8 cellular contexts compared by ENCODE assay signal in genomic region chr13:24693862-24694471, GRCh38. TPM values are rescaled to one million over a fixed set of nuclear protein-coding genes. Genes with fewer than 3 reads are reported as not detected.
DNase-seq lines count a peak whose midpoint lies in the region; ATAC-seq and TF ChIP-seq lines count a peak whose summit lies in the region.

No MANE protein-coding gene starts in this region.

- DNase-seq in activated gamma-delta T cell treated with Interleukin-2 at 50 U/mL for 16 hours (peak; percentile 19), activated gamma-delta T cell (lab: John Stamatoyannopoulos, UW) (no peak), NCI-H524 treated with DMSO at 0.1 percent for 48 hours (lab: John Stamatoyannopoulos, UW) (peak; percentile 45), fibroblast of the conjunctiva (ENCODE audit: low read depth) (peak; percentile 38), osteoblast (ENCODE audit: insufficient read length, low spot score, missing footprints) (peak; percentile 88)
- peak; percentile 60 for DNase-seq in activated CD4-positive, alpha-beta memory T cell treated with anti-CD3 and anti-CD28 coated beads, Interleukin-2, amount 10 ng/mL, durations not matched to agents 7 days and 5 days

- H3K4me2 ChIP-seq in osteoblast (ENCODE audit: insufficient read depth, low read length), result no peak overlapping the region

- H3K27ac ChIP-seq in osteoblast (ENCODE audit: low read depth, low read length), result no peak overlapping the region

- POLR2A ChIA-PET in activated CD4-positive, alpha-beta memory T cell treated with anti-CD3 and anti-CD28 coated beads, Interleukin-2, amount 10 ng/mL, durations not matched to agents 7 days and 5 days (lab: Charles Lee), result interaction anchor here (1.0 to 1.2 kb wide), 3 partner anchors 9 to 15 kb away, joined by 3 to 7 read pairs (median 4); no protein-coding TSS in a partner anchor

- H3K4me3 ChIP-seq in osteoblast (ENCODE audit: insufficient read depth, low read length), result no peak overlapping the region

- H2AFZ ChIP-seq in osteoblast (ENCODE audit: low read length), result peak overlapping the region; percentile 12

- H3K27me3 Mint-ChIP-seq in activated CD4-positive, alpha-beta memory T cell treated with anti-CD3 and anti-CD28 coated beads, Interleukin-2, amount 10 ng/mL, durations not matched to agents 7 days and 5 days, result peaks cover 38% of the 10 kb centered on the region

- CTCF ChIA-PET in activated CD4-positive, alpha-beta memory T cell treated with anti-CD3 and anti-CD28 coated beads, Interleukin-2, amount 10 ng/mL, durations not matched to agents 7 days and 5 days (lab: Charles Lee), result interaction anchor here (0.6 to 4.1 kb wide), 24 partner anchors 8 to 275 kb away, joined by 3 to 55 read pairs (median 4); partner anchors contain the start of gene ATP12A

- H3K36me3 Mint-ChIP-seq in activated CD4-positive, alpha-beta memory T cell treated with anti-CD3 and anti-CD28 coated beads, Interleukin-2, amount 10 ng/mL, durations not matched to agents 7 days and 5 days (ENCODE audit: low read depth), result no peaks in the 10 kb centered on the region

- peak overlapping the region; percentile 3 for H3K4me3 Mint-ChIP-seq in activated CD4-positive, alpha-beta memory T cell treated with anti-CD3 and anti-CD28 coated beads, Interleukin-2, amount 10 ng/mL, durations not matched to agents 7 days and 5 days

- H3K79me2 ChIP-seq in osteoblast (ENCODE audit: insufficient read depth, low read length), result no peaks in the 10 kb centered on the region

- no peak overlapping the region for H3K27ac Mint-ChIP-seq in activated CD4-positive, alpha-beta memory T cell treated with anti-CD3 and anti-CD28 coated beads, Interleukin-2, amount 10 ng/mL, durations not matched to agents 7 days and 5 days

- no peaks in the 10 kb centered on the region for H4K20me1 ChIP-seq in osteoblast (ENCODE audit: insufficient read depth, low read length)

- peak; percentile 73 for TF ChIP-seq CTCF in osteoblast (IDR thresholded peaks at IDR 0.05; ENCODE audit: extremely low read depth, low read depth, low read length)

- peaks cover 18% of the 10 kb centered on the region for H3K4me1 Mint-ChIP-seq in activated CD4-positive, alpha-beta memory T cell treated with anti-CD3 and anti-CD28 coated beads, Interleukin-2, amount 10 ng/mL, durations not matched to agents 7 days and 5 days

- no peaks in the 10 kb centered on the region for H3K36me3 ChIP-seq in osteoblast (ENCODE audit: insufficient read depth, low read length)

- H3K4me1 ChIP-seq in osteoblast (ENCODE audit: insufficient read depth, low read length), result peaks cover 2% of the 10 kb centered on the region

- H3K9me3 Mint-ChIP-seq in activated CD4-positive, alpha-beta memory T cell treated with anti-CD3 and anti-CD28 coated beads, Interleukin-2, amount 10 ng/mL, durations not matched to agents 7 days and 5 days, result no peaks in the 10 kb centered on the region

- no peaks in the 10 kb centered on the region for H3K9me3 ChIP-seq in osteoblast (ENCODE audit: low read depth, low read length)

- peak; percentile 65 for ATAC-seq in HG03097 (IDR thresholded peaks at IDR 0.05; ENCODE audit: low FRiP score, unreplicated experiment)
- no peak for ATAC-seq in GM18873 (IDR thresholded peaks at IDR 0.05; ENCODE audit: low FRiP score, unreplicated experiment)

- H3K27me3 ChIP-seq in osteoblast (ENCODE audit: insufficient read depth, low read length), result peaks cover 3% of the 10 kb centered on the region

RNA-seq across cellular contexts. Expression of gene ATP12A, which starts 13.8 kb away (rescaled TPM):
- 1 to 10 TPM; 1.1 TPM for total RNA-seq in activated CD4-positive, alpha-beta memory T cell treated with anti-CD3 and anti-CD28 coated beads, Interleukin-2, amount 10 ng/mL, durations not matched to agents 7 days and 5 days
- under 0.01 TPM in 1 of 2 replicates, not detected in the other for total RNA-seq in osteoblast
